ENCODE assay signal across 14 cellular contexts in the genomic region with DNA sequence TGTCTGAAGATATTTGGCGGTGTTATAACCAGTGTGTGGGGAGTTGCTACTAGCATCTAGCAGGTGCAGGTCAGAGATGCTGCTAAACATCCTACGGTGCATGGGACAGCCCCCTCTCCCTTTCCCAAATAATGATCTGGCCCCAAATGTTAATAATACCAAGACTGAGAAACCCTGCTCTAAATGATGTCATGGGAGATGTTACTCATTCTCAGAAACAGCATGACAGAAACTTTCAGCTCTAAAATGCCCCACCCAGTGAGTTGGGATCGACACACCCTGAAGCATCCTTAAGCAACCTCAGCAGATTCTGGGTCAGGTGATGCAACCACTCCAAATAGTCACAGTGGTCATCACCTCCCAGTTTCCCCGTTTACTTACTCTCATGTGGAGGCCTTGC.
DNase-seq lines count a peak whose midpoint lies in the region; ATAC-seq lines count a peak whose summit lies in the region.
"Had no signal": no experiment of that assay in that cellular context is flagged by ENCODE, and none has a peak within 500 bp of the region (broad histone marks: within the 10 kb centered on the region; RNA-seq: fewer than 3 reads in every experiment).

No MANE protein-coding gene starts in this region.

- POLR2A ChIA-PET in activated CD4-positive, alpha-beta memory T cell treated with anti-CD3 and anti-CD28 coated beads, Interleukin-2, amount 10 ng/mL, durations not matched to agents 7 days and 5 days (lab: Charles Lee): interaction anchor here (0.6 kb wide), 1 partner anchor 9 kb away, joined by 3 read pairs; no protein-coding TSS in a partner anchor

- peaks cover 3% of the 10 kb centered on the region for H3K36me3 Mint-ChIP-seq in activated CD8-positive, alpha-beta memory T cell treated with anti-CD3 and anti-CD28 coated beads, Interleukin-2, amount 10 ng/mL, durations not matched to agents 7 days and 5 days
- H3K36me3 Mint-ChIP-seq in activated CD4-positive, alpha-beta memory T cell treated with anti-CD3 and anti-CD28 coated beads, Interleukin-2, amount 10 ng/mL, durations not matched to agents 7 days and 5 days (ENCODE audit: low read depth): peaks cover 7% of the 10 kb centered on the region
- peaks cover 4% of the 10 kb centered on the region for H3K36me3 Mint-ChIP-seq in stimulated activated memory B cell treated with anti-CD40 and anti-IgM and Interleukin-4, amounts not matched to agents 10 μg/mL and 1 μg/mL and 100 μg/mL, for 72 hours

- H3K27ac Mint-ChIP-seq in activated CD8-positive, alpha-beta memory T cell treated with anti-CD3 and anti-CD28 coated beads, Interleukin-2, amount 10 ng/mL, durations not matched to agents 7 days and 5 days: peak overlapping the region; percentile 0
- H3K27ac Mint-ChIP-seq in activated CD4-positive, alpha-beta memory T cell treated with anti-CD3 and anti-CD28 coated beads, Interleukin-2, amount 10 ng/mL, durations not matched to agents 7 days and 5 days: peak overlapping the region; percentile 5
- no peak overlapping the region for H3K27ac Mint-ChIP-seq in stimulated activated memory B cell treated with anti-CD40 and anti-IgM and Interleukin-4, amounts not matched to agents 10 μg/mL and 1 μg/mL and 100 μg/mL, for 72 hours

- H3K27me3 Mint-ChIP-seq in activated CD8-positive, alpha-beta memory T cell treated with anti-CD3 and anti-CD28 coated beads, Interleukin-2, amount 10 ng/mL, durations not matched to agents 7 days and 5 days: peaks cover 26% of the 10 kb centered on the region
- peaks cover 14% of the 10 kb centered on the region for H3K27me3 Mint-ChIP-seq in activated CD4-positive, alpha-beta memory T cell treated with anti-CD3 and anti-CD28 coated beads, Interleukin-2, amount 10 ng/mL, durations not matched to agents 7 days and 5 days
- peaks cover 45% of the 10 kb centered on the region for H3K27me3 Mint-ChIP-seq in stimulated activated memory B cell treated with anti-CD40 and anti-IgM and Interleukin-4, amounts not matched to agents 10 μg/mL and 1 μg/mL and 100 μg/mL, for 72 hours

- peaks cover 17% of the 10 kb centered on the region for H3K4me1 Mint-ChIP-seq in activated CD8-positive, alpha-beta memory T cell treated with anti-CD3 and anti-CD28 coated beads, Interleukin-2, amount 10 ng/mL, durations not matched to agents 7 days and 5 days
- H3K4me1 Mint-ChIP-seq in activated CD4-positive, alpha-beta memory T cell treated with anti-CD3 and anti-CD28 coated beads, Interleukin-2, amount 10 ng/mL, durations not matched to agents 7 days and 5 days: peaks cover 22% of the 10 kb centered on the region
- peaks cover 7% of the 10 kb centered on the region for H3K4me1 Mint-ChIP-seq in stimulated activated memory B cell treated with anti-CD40 and anti-IgM and Interleukin-4, amounts not matched to agents 10 μg/mL and 1 μg/mL and 100 μg/mL, for 72 hours

- H3K4me3 Mint-ChIP-seq in activated CD8-positive, alpha-beta memory T cell treated with anti-CD3 and anti-CD28 coated beads, Interleukin-2, amount 10 ng/mL, durations not matched to agents 7 days and 5 days: no peak overlapping the region
- H3K4me3 Mint-ChIP-seq in activated CD4-positive, alpha-beta memory T cell treated with anti-CD3 and anti-CD28 coated beads, Interleukin-2, amount 10 ng/mL, durations not matched to agents 7 days and 5 days: no peak overlapping the region
- H3K4me3 Mint-ChIP-seq in stimulated activated memory B cell treated with anti-CD40 and anti-IgM and Interleukin-4, amounts not matched to agents 10 μg/mL and 1 μg/mL and 100 μg/mL, for 72 hours: no peak overlapping the region

- H3K9me3 Mint-ChIP-seq in activated CD8-positive, alpha-beta memory T cell treated with anti-CD3 and anti-CD28 coated beads, Interleukin-2, amount 10 ng/mL, durations not matched to agents 7 days and 5 days (ENCODE audit: low read depth): peaks cover 2% of the 10 kb centered on the region
- peaks cover 9% of the 10 kb centered on the region for H3K9me3 Mint-ChIP-seq in activated CD4-positive, alpha-beta memory T cell treated with anti-CD3 and anti-CD28 coated beads, Interleukin-2, amount 10 ng/mL, durations not matched to agents 7 days and 5 days
- peaks cover 7% of the 10 kb centered on the region for H3K9me3 Mint-ChIP-seq in stimulated activated memory B cell treated with anti-CD40 and anti-IgM and Interleukin-4, amounts not matched to agents 10 μg/mL and 1 μg/mL and 100 μg/mL, for 72 hours

- CTCF ChIA-PET in activated CD8-positive, alpha-beta memory T cell treated with anti-CD3 and anti-CD28 coated beads, Interleukin-2, amount 10 ng/mL, durations not matched to agents 7 days and 5 days (lab: Charles Lee): interaction anchor here (1.2 kb wide), 1 partner anchor 18 kb away, joined by 5 read pairs; no protein-coding TSS in a partner anchor
- CTCF ChIA-PET in activated CD4-positive, alpha-beta memory T cell treated with anti-CD3 and anti-CD28 coated beads, Interleukin-2, amount 10 ng/mL, durations not matched to agents 7 days and 5 days (lab: Charles Lee): interaction anchor here (0.7 to 0.9 kb wide), 2 partner anchors 16 to 18 kb away, joined by 3 read pairs; no protein-coding TSS in a partner anchor

- DNase-seq in activated CD8-positive, alpha-beta memory T cell treated with anti-CD3 and anti-CD28 coated beads, Interleukin-2, amount 10 ng/mL, durations not matched to agents 7 days and 5 days: peak; percentile 60
- no peak for DNase-seq in activated CD8-positive, alpha-beta memory T cell treated with anti-CD3 and anti-CD28 coated beads for 24 hours
- peak; percentile 58 for DNase-seq in activated CD4-positive, alpha-beta memory T cell treated with anti-CD3 and anti-CD28 coated beads, Interleukin-2, amount 10 ng/mL, durations not matched to agents 7 days and 5 days
- no peak for DNase-seq in left lobe of liver (ENCODE audit: low spot score)
- DNase-seq in activated gamma-delta T cell (lab: John Stamatoyannopoulos, UW): no peak
- DNase-seq in NCI-H2227 treated with DMSO at 0.1 percent for 48 hours (lab: John Stamatoyannopoulos, UW): no peak
- DNase-seq: anterior cingulate cortex, GDM1, kidney, NCI-H1048, nucleus accumbens, uterus had no signal

- ATAC-seq in activated CD8-positive, alpha-beta memory T cell treated with anti-CD3 and anti-CD28 coated beads, Interleukin-2, amount 10 ng/mL, durations not matched to agents 7 days and 5 days: peak; percentile 83
- ATAC-seq in HG02610 (IDR thresholded peaks at IDR 0.05; ENCODE audit: unreplicated experiment) (peak; percentile 71), left lobe of liver (no peak)
- peak; percentile 83 for ATAC-seq in stimulated activated memory B cell treated with anti-CD40 and anti-IgM and Interleukin-4, amounts not matched to agents 10 μg/mL and 1 μg/mL and 100 μg/mL, for 72 hours

Comparison
In these comparisons a context has a peak if more than half of its experiments do, and no peak if none do; other contexts are left out.
1. DNase-seq: peak in activated CD8-positive, alpha-beta memory T cell treated with anti-CD3 and anti-CD28 coated beads, Interleukin-2, amount 10 ng/mL, durations not matched to agents 7 days and 5 days (single experiment) and activated CD4-positive, alpha-beta memory T cell treated with anti-CD3 and anti-CD28 coated beads, Interleukin-2, amount 10 ng/mL, durations not matched to agents 7 days and 5 days (single experiment); none in activated CD8-positive, alpha-beta memory T cell treated with anti-CD3 and anti-CD28 coated beads for 24 hours (single experiment), left lobe of liver (single experiment), activated gamma-delta T cell (single experiment) and NCI-H2227 treated with DMSO at 0.1 percent for 48 hours (single experiment).